Comparison of ENCODE assay signal across 18 cellular contexts in genomic region chr1:26580116-26580515, GRCh38. TPM values are rescaled to one million over a fixed set of nuclear protein-coding genes. Genes with fewer than 3 reads are reported as not detected.
DNase-seq lines count a peak whose midpoint lies in the region; TF ChIP-seq lines count a peak whose summit lies in the region.
"Had no signal": no experiment of that assay in that cellular context is flagged by ENCODE, and none has a peak within 500 bp of the region (broad histone marks: within the 10 kb centered on the region; RNA-seq: fewer than 3 reads in every experiment).

No MANE protein-coding gene starts in this region.

- no peaks in the 10 kb centered on the region for H3K36me3 Mint-ChIP-seq in mesothelial cell of epicardium

- H3K9me3 Mint-ChIP-seq in mesothelial cell of epicardium: no peaks in the 10 kb centered on the region
- H3K9me3 Mint-ChIP-seq: CD4-positive, CD25-positive, alpha-beta regulatory T cell had no signal

- H3K4me3 Mint-ChIP-seq in mesothelial cell of epicardium: no peak overlapping the region
- H3K4me3 Mint-ChIP-seq: CD4-positive, CD25-positive, alpha-beta regulatory T cell had no signal

- H3K4me1 Mint-ChIP-seq in mesothelial cell of epicardium: no peaks in the 10 kb centered on the region

- no peak overlapping the region for H3K27ac Mint-ChIP-seq in mesothelial cell of epicardium

- no peak for TF ChIP-seq CTCF in mesothelial cell of epicardium (IDR thresholded peaks at IDR 0.05; ENCODE audit: unreplicated experiment)

- H3K27me3 Mint-ChIP-seq in mesothelial cell of epicardium (ENCODE audit: low read depth): peaks cover 11% of the 10 kb centered on the region
- H3K27me3 Mint-ChIP-seq: CD4-positive, CD25-positive, alpha-beta regulatory T cell had no signal

- DNase-seq in activated T-cell treated with anti-CD3 and anti-CD28 coated beads for 24 hours (ENCODE audit: low read depth) (peak; percentile 18), activated T-cell treated with anti-CD3 and anti-CD28 coated beads for 4 hours (no peak), middle frontal gyrus (ENCODE audit: extremely low spot score, low spot score) (no peak), mesothelial cell of epicardium (ENCODE audit: low spot score in 2 of 2, unreplicated experiment in 2 of 2) (no peak)
- DNase-seq in stimulated activated naive CD4-positive, alpha-beta T cell treated with Interleukin-2 at 50 U/mL for 16 hours (lab: John Stamatoyannopoulos, UW): peak; percentile 20
- no peak for DNase-seq in stimulated activated naive CD4-positive, alpha-beta T cell (lab: John Stamatoyannopoulos, UW)
- peak; percentile 40 for DNase-seq in stimulated activated CD4-positive, alpha-beta T cell treated with anti-CD3 and anti-CD28 coated beads, Interleukin-4, amount 100 ng/mL, for 24 hours
- DNase-seq: ACHN; CD4-positive, CD25-positive, alpha-beta regulatory T cell; DMS79; HCEC 1CT; MG63; NCI-H1105; NCI-H1930; NCI-H2171; NCI-H446 treated with DMSO at 0.1 percent for 48 hours; NCI-H748 treated with DMSO at 0.1 percent for 48 hours; PC-3 had no signal

RNA-seq across cellular contexts. Expression of gene RPS6KA1, which starts 50.6 kb away (rescaled TPM):
- 18.1 to 20.2 TPM (median 19.4 TPM) in 3 replicates for total RNA-seq in mesothelial cell of epicardium

Comparison
In these comparisons a context has a peak if more than half of its experiments do, and no peak if none do; other contexts are left out.
1. DNase-seq: peak in activated T-cell treated with anti-CD3 and anti-CD28 coated beads for 24 hours (single experiment), stimulated activated naive CD4-positive, alpha-beta T cell treated with Interleukin-2 at 50 U/mL for 16 hours (single experiment) and stimulated activated CD4-positive, alpha-beta T cell treated with anti-CD3 and anti-CD28 coated beads, Interleukin-4, amount 100 ng/mL, for 24 hours (single experiment); none in activated T-cell treated with anti-CD3 and anti-CD28 coated beads for 4 hours (single experiment), stimulated activated naive CD4-positive, alpha-beta T cell (0 of 6), middle frontal gyrus (single experiment) and mesothelial cell of epicardium (0 of 2).